8 cellular contexts compared by ENCODE assay signal in the genomic region with DNA sequence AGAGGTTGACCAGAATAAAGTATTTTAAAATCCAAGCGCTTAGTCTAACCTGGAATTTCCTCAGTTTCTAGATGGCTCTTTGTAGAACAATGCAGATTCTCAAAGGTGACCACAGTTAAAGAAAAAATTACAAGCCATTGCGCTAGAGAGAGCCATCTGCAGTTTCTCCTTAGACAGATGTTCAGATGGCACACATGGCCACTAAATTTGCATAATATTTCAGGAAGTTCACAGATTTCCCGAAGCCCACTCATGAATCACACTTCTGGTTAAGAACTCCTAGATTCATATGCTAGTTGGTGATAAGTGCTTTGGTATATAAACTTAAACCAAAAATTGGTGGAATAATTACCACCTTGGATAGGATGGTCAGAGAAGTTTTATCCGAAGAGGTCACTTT. TPM values are rescaled to one million over a fixed set of nuclear protein-coding genes. Genes with fewer than 3 reads are reported as not detected.
DNase-seq lines count a peak whose midpoint lies in the region; ATAC-seq and TF ChIP-seq lines count a peak whose summit lies in the region.

No MANE protein-coding gene starts in this region.

- peaks cover 38 to 52% (median 52%) of the 10 kb centered on the region in 3 donors for H3K4me1 Mint-ChIP-seq in T-cell

- DNase-seq in CD1c-positive myeloid dendritic cell (ENCODE audit: extremely low spot score), result peak; percentile 75
- DNase-seq in T-cell, result no peak
- DNase-seq in glomerular visceral epithelial cell (ENCODE audit: extremely low spot score), result peak; percentile 36
- DNase-seq in gastrocnemius medialis, result no peak
- no peak for DNase-seq in epidermal melanocyte (ENCODE audit: insufficient read length, low spot score)

- no peaks in the 10 kb centered on the region for H3K9me3 Mint-ChIP-seq in T-cell

- H3K36me3 ChIP-seq in HEK293 (ENCODE audit: control insufficient read depth in 2 of 2, insufficient read depth in 1 of 2, low read length in 2 of 2) (no peaks in the 10 kb centered on the region), gastrocnemius medialis (no peaks in the 10 kb centered on the region)

- H3K27ac Mint-ChIP-seq in T-cell, result peak overlapping the region; percentile 93

- POLR2A ChIA-PET in HEK293 (lab: Yijun Ruan, JAX) (interaction anchor here (1.5 kb wide), 2 partner anchors 16 to 43 kb away, joined by 5 to 8 read pairs; no protein-coding TSS in a partner anchor), T-cell (lab: Charles Lee) (interaction anchor here (0.6 kb wide), 2 partner anchors 354 to 1773 kb away, joined by 3 read pairs; no protein-coding TSS in a partner anchor)

- ATAC-seq in T-cell (replicated peaks in 1 of 4), result no peak
- peak in 1 of 2 donors; percentile 11 for ATAC-seq in gastrocnemius medialis
- no peak for ATAC-seq in HG02642 (IDR thresholded peaks at IDR 0.05; ENCODE audit: poor library complexity, unreplicated experiment)
- ATAC-seq in HG03457 (IDR thresholded peaks at IDR 0.05; ENCODE audit: unreplicated experiment), result no peak

- no peak for TF ChIP-seq POLR2A in gastrocnemius medialis (IDR thresholded peaks at IDR 0.05)

- in situ Hi-C loops in gastrocnemius medialis (cut with MboI; ENCODE audit: low sequenced_read_pairs in 4 of 4), result no loop called here

- CTCF ChIA-PET in HEK293 (lab: Yijun Ruan, JAX) (interaction anchor here (0.7 to 0.8 kb wide), 2 partner anchors 209 to 1382 kb away, joined by 3 read pairs; no protein-coding TSS in a partner anchor), T-cell (lab: Charles Lee) (interaction anchor here (0.6 to 0.8 kb wide), 3 partner anchors 43 to 371 kb away, joined by 3 to 9 read pairs (median 4); no protein-coding TSS in a partner anchor)

- H3K27ac ChIP-seq in HEK293 (ENCODE audit: extremely low read depth, low read depth, low read length) (peak overlapping the region; percentile 79), gastrocnemius medialis (peak overlapping the region; percentile 79 to 92 (median 89))

- no peaks in the 10 kb centered on the region for H3K27me3 ChIP-seq in gastrocnemius medialis

- H3K36me3 Mint-ChIP-seq in T-cell, result no peaks in the 10 kb centered on the region

- H3K4me1 ChIP-seq in HEK293 (ENCODE audit: control insufficient read depth, insufficient read depth, low read length) (peaks cover 18% of the 10 kb centered on the region), gastrocnemius medialis (peaks cover 39 to 41% of the 10 kb centered on the region in 2 donors)

- H3K27me3 Mint-ChIP-seq in T-cell, result no peaks in the 10 kb centered on the region

- TF ChIP-seq CTCF in HEK293 (tag by site-specific recombination; IDR thresholded peaks at IDR 0.05) (no peak), gastrocnemius medialis (IDR thresholded peaks at IDR 0.05 in 4 of 5, conservative IDR thresholded peaks at IDR 0.05 in 1 of 5) (no peak)

- H3K4me3 ChIP-seq in HEK293 (ENCODE audit: low read depth, low read length) (peak overlapping the region; percentile 80), gastrocnemius medialis (peak overlapping the region; percentile 72 to 90 (median 80))

- no peaks in the 10 kb centered on the region for H3K9me3 ChIP-seq in HEK293 (ENCODE audit: control insufficient read depth, insufficient read depth, low read depth, low read length)
- no peaks in the 10 kb centered on the region for H3K9me3 ChIP-seq in gastrocnemius medialis

- H3K4me3 Mint-ChIP-seq in T-cell, result peak overlapping the region; percentile 90 to 99 (median 98)

- intact Hi-C loops in gastrocnemius medialis (cut with DNase I; ENCODE audit: low total_unique reads), result loop anchor here (2.0 to 10.0 kb wide), 3 partner anchors 43 to 349 kb away; partner anchors contain the start of gene TIGAR

TF ChIP-seq in HEK293, 187 proteins besides CTCF, POLR2A, EP300 and RAD21:
- no peak for TF ChIP-seq ZNF561 (tag by site-specific recombination; IDR thresholded peaks at IDR 0.05; ENCODE audit: borderline replicate concordance)
- no peak for TF ChIP-seq ZNF341 (tag by site-specific recombination; IDR thresholded peaks at IDR 0.05; ENCODE audit: low read depth)
- no peak for TF ChIP-seq YY1 (tag by site-specific recombination; IDR thresholded peaks at IDR 0.05)
- TF ChIP-seq ZNF785 (tag by site-specific recombination; IDR thresholded peaks at IDR 0.05), result no peak
- TF ChIP-seq ZNF184 (tag by site-specific recombination; IDR thresholded peaks at IDR 0.05), result no peak
- no peak for TF ChIP-seq GLIS2 (tag by site-specific recombination; IDR thresholded peaks at IDR 0.05)
- TF ChIP-seq ZNF629 (tag by site-specific recombination; IDR thresholded peaks at IDR 0.05), result no peak
- no peak for TF ChIP-seq ZNF366 (tag by site-specific recombination; conservative IDR thresholded peaks at IDR 0.05)
- no peak for TF ChIP-seq GFI1B (tag by site-specific recombination; IDR thresholded peaks at IDR 0.05)
- TF ChIP-seq ZNF112 (tag by site-specific recombination; IDR thresholded peaks at IDR 0.05), result no peak
- no peak for TF ChIP-seq ZSCAN23 (tag by site-specific recombination; IDR thresholded peaks at IDR 0.05)
- no peak for TF ChIP-seq ZNF426 (tag by site-specific recombination; IDR thresholded peaks at IDR 0.05)
- TF ChIP-seq ZNF510 (tag by site-specific recombination; IDR thresholded peaks at IDR 0.05; ENCODE audit: insufficient replicate concordance), result no peak
- no peak for TF ChIP-seq BCL11A (tag by site-specific recombination; IDR thresholded peaks at IDR 0.05; ENCODE audit: low read depth)
- TF ChIP-seq ZNF24 (tag by site-specific recombination; IDR thresholded peaks at IDR 0.05), result no peak

RNA-seq across cellular contexts. Expression of gene AKAP3, which starts 0.8 kb away (rescaled TPM):
- total RNA-seq in T-cell (1 to 10 TPM; 1.5 to 7.9 (median 3.3) TPM), gastrocnemius medialis (1 to 10 TPM in 1 of 4 donors, under 1 TPM in 3; 0.27 to 1.7 (median 0.71) TPM)

RNA-seq across cellular contexts. Expression of gene NDUFA9, which starts 0.8 kb away (rescaled TPM):
- total RNA-seq in T-cell (10 to 100 TPM; 59.7 to 74.7 (median 72.9) TPM), gastrocnemius medialis (100 to 1,000 TPM in 1 of 4 donors, 10 to 100 TPM in 3; 57.9 to 113 (median 69.5) TPM)

Comparison
In these comparisons a context has a peak if more than half of its experiments do, and no peak if none do; other contexts are left out.
1. DNase-seq: peak in CD1c-positive myeloid dendritic cell (single experiment) and glomerular visceral epithelial cell (single experiment); none in T-cell (0 of 34), gastrocnemius medialis (0 of 2) and epidermal melanocyte (single experiment).